ENCODE assay signal across 1 cellular context in the genomic region with DNA sequence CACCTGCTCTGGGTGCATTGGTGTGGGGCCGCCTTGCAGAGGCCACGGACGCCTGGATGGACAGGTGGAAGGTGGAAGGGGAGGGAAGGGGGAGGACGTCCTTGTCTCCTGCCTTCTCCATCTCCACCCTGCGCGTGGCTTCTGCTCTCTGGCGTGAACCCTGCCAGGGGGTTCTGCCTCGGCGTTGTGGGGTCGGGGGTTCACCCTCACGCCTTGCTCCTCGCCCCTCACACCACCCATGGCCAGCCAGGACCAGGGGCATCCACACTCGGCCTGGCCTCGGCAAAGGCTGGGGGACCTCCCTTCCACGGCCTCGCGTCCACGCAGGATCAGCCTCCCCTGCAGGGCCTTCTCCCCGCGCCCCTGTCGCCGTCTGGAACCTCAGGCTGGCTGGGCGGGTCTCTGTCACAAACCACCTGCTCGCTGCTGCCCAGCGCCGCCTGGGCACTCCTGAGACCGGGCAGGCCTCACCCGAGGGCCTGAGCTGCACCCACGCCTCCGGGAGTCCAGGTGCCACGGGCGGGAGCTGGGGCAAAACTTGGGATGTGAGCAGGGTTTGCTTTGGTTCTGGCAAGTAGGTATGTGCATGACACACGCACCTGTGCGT.
TF ChIP-seq lines count a peak whose summit lies in the region.

No MANE protein-coding gene starts in this region.

TF ChIP-seq in H1, 55 proteins besides CTCF, POLR2A, EP300 and RAD21:
- no peak for TF ChIP-seq FOSL1 (IDR thresholded peaks at IDR 0.05; ENCODE audit: insufficient read depth, low read depth, low read length)
- no peak for TF ChIP-seq TEAD4 (IDR thresholded peaks at IDR 0.05; ENCODE audit: low read depth, low read length)
- no peak for TF ChIP-seq ASH2L (IDR thresholded peaks at IDR 0.05; ENCODE audit: low read length)
- TF ChIP-seq YY1 (IDR thresholded peaks at IDR 0.05; ENCODE audit: low read depth, low read length), result no peak
- TF ChIP-seq TCF12 (IDR thresholded peaks at IDR 0.05; ENCODE audit: low read depth, low read length), result no peak
- TF ChIP-seq EZH2 (IDR thresholded peaks at IDR 0.05; ENCODE audit: low read depth, low read length, severe bottlenecking), result no peak
- no peak for TF ChIP-seq TAF1 (IDR thresholded peaks at IDR 0.05; ENCODE audit: low read depth, low read length)
- TF ChIP-seq, protein P1, sequence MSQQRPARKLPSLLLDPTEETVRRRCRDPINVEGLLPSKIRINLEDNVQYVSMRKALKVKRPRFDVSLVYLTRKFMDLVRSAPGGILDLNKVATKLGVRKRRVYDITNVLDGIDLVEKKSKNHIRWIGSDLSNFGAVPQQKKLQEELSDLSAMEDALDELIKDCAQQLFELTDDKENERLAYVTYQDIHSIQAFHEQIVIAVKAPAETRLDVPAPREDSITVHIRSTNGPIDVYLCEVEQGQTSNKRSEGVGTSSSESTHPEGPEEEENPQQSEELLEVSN (IDR thresholded peaks at IDR 0.05), result no peak
- no peak for TF ChIP-seq PHF8 (conservative IDR thresholded peaks at IDR 0.05; ENCODE audit: low read depth, low read length)
- TF ChIP-seq BRCA1 (IDR thresholded peaks at IDR 0.05; ENCODE audit: low read depth, low read length), result no peak
- no peak for TF ChIP-seq SIN3A (conservative IDR thresholded peaks at IDR 0.05 in 1 of 2, IDR thresholded peaks at IDR 0.05 in 1 of 2; ENCODE audit: low read depth in 1 of 2, low read length in 2 of 2)
TF ChIP-seq in H1: peak in this region for 0.
